In genomic region chr15:27722102-27722501, GRCh38 we compare ENCODE assay signal across 9 cellular contexts.
"Had no signal": no experiment of that assay in that cellular context is flagged by ENCODE, and none has a peak within 500 bp of the region (broad histone marks: within the 10 kb centered on the region; RNA-seq: fewer than 3 reads in every experiment).

No MANE protein-coding gene starts in this region.

- H3K27ac ChIP-seq: GM23248 had no signal

- H3K4me3 Mint-ChIP-seq: HFFc6 had no signal

- FAIRE-seq: HTR-8/SVneo, K562 had no signal

- H3K9me3 ChIP-seq: HAP-1 had no signal

- ATAC-seq: HCT116, K562 had no signal

- H3K4me3 ChIP-seq: GM23248, HAP-1, K562 had no signal

- DNase-seq: GM23248, GOT3, H7, HFFc6, IMR-90 had no signal

- H3K36me3 ChIP-seq: HAP-1 had no signal

- H3K4me1 ChIP-seq: HAP-1 had no signal
